In genomic region chr9:89436326-89436725, GRCh38 we compare ENCODE assay signal across 13 cellular contexts.
DNase-seq lines count a peak whose midpoint lies in the region; ATAC-seq, FAIRE-seq and TF ChIP-seq lines count a peak whose summit lies in the region.
"Had no signal": no experiment of that assay in that cellular context is flagged by ENCODE, and none has a peak within 500 bp of the region (broad histone marks: within the 10 kb centered on the region; RNA-seq: fewer than 3 reads in every experiment).

No MANE protein-coding gene starts in this region.

- H3K4me3 ChIP-seq in HepG2 (replicated peaks in 1 of 3; ENCODE audit: insufficient read depth in 1 of 3, low read depth in 2 of 3, low read length in 3 of 3) (no peak overlapping the region), right lobe of liver (no peak overlapping the region), lower lobe of right lung (no peak overlapping the region), left lung (no peak overlapping the region)

- no TSS peak for BruUV-seq in HepG2 (replicated peaks; lab: Mats Ljungman, UMichigan)

- TF ChIP-seq CTCF in HepG2 (CRISPR knock-in tag; IDR thresholded peaks at IDR 0.05) (no peak), right lobe of liver (IDR thresholded peaks at IDR 0.05) (no peak), lower lobe of right lung (IDR thresholded peaks at IDR 0.05) (no peak), left lung (IDR thresholded peaks at IDR 0.05) (no peak)

- no peak for TF ChIP-seq EP300 in HepG2 (IDR thresholded peaks at IDR 0.05; ENCODE audit: low read depth in 2 of 2, low read length in 2 of 2)
- TF ChIP-seq EP300 in HepG2 (CRISPR knock-in tag; IDR thresholded peaks at IDR 0.05; ENCODE audit: borderline replicate concordance): no peak

- ATAC-seq in HepG2: peak; percentile 13; the same call in 2 of the 3 replicates
- ATAC-seq in right lobe of liver: no peak
- no peak for ATAC-seq in lower lobe of right lung
- ATAC-seq in HG02970 (IDR thresholded peaks at IDR 0.05; ENCODE audit: low FRiP score, unreplicated experiment): no peak
- ATAC-seq in left lung: no peak

- H4K20me1 ChIP-seq in HepG2 (ENCODE audit: insufficient read depth, low read length): no peaks in the 10 kb centered on the region

- WGBS in HepG2 (ENCODE audit: low lambda C conversion rate): 70% methylated on average over 8 of the region's 13 CpGs
- 40% methylated on average over 1 of the region's 13 CpGs for WGBS in right lobe of liver (ENCODE audit: insufficient coverage, low coverage, low lambda C conversion rate, missing lambda C conversion rate)

- no peak overlapping the region for H3K9ac ChIP-seq in HepG2 (ENCODE audit: insufficient read depth, low read depth, low read length)
- H3K9ac ChIP-seq: SK-N-SH had no signal

- CTCF ChIA-PET in HepG2 (lab: Yijun Ruan, JAX; ENCODE audit: low intra/inter-chr PET ratio, low total read pairs): no interaction called here

- H3K27me3 ChIP-seq in HepG2 (ENCODE audit: control insufficient read depth in 1 of 2, insufficient read depth in 2 of 2, low read length in 2 of 2) (peaks cover 0 to 11% of the 10 kb centered on the region in 2 experiments; a peak in 1 of 5 replicates), right lobe of liver (no peaks in the 10 kb centered on the region), lower lobe of right lung (ENCODE audit: low read depth) (no peaks in the 10 kb centered on the region), left lung (no peaks in the 10 kb centered on the region)

- H3K4me2 ChIP-seq in HepG2 (ENCODE audit: low read depth, low read length): no peak overlapping the region
- H3K4me2 ChIP-seq: SK-N-SH had no signal

- no peak for DNase-seq in HepG2 (ENCODE audit: low spot score)
- no peak for DNase-seq in right lobe of liver
- no peak for DNase-seq in lower lobe of right lung
- DNase-seq in SIG-M5 (lab: John Stamatoyannopoulos, UW): no peak
- DNase-seq in left lung: no peak
- DNase-seq: activated CD4-positive, alpha-beta T cell treated with anti-CD3 and anti-CD28 coated beads for 48 hours; Karpas-422; NCI-H2081 treated with DMSO at 0.1 percent for 48 hours; SK-N-SH; stimulated activated CD8-positive, alpha-beta memory T cell treated with anti-CD3 and anti-CD28 coated beads, Interleukin-4, amount 100 ng/mL, for 48 hours had no signal

- POLR2A ChIA-PET in HepG2 (lab: Yijun Ruan, JAX): no interaction called here

- H3K36me3 ChIP-seq in HepG2 (replicated peaks in 1 of 2; ENCODE audit: control insufficient read depth in 1 of 2, insufficient read depth in 2 of 2, low read length in 2 of 2): no peaks in the 10 kb centered on the region
- H3K36me3 ChIP-seq in right lobe of liver: no peaks in the 10 kb centered on the region
- H3K36me3 ChIP-seq in lower lobe of right lung: no peaks in the 10 kb centered on the region
- H3K36me3 ChIP-seq in left lung: no peaks in the 10 kb centered on the region

- no peak overlapping the region for H2AFZ ChIP-seq in HepG2 (ENCODE audit: low read length)

- H3K9me3 ChIP-seq in HepG2 (ENCODE audit: low read length) (no peaks in the 10 kb centered on the region), right lobe of liver (no peaks in the 10 kb centered on the region), lower lobe of right lung (no peaks in the 10 kb centered on the region), left lung (no peaks in the 10 kb centered on the region)
- H3K9me3 ChIP-seq: SK-N-SH had no signal

- no peak for TF ChIP-seq RAD21 in HepG2 (CRISPR knock-in tag; IDR thresholded peaks at IDR 0.05)

- H3K27ac ChIP-seq in HepG2 (ENCODE audit: extremely low read length, insufficient read depth, low read length) (no peak overlapping the region), right lobe of liver (no peak overlapping the region), angular gyrus (ENCODE audit: low read depth, low read length) (peak overlapping the region; percentile 88), lower lobe of right lung (peak overlapping the region; percentile 18), temporal lobe (ENCODE audit: low read depth, low read length) (peak overlapping the region; percentile 96), left lung (peak overlapping the region in 1 of 2 donors; percentile 42)

- TF ChIP-seq POLR2A in HepG2 (IDR thresholded peaks at IDR 0.05; ENCODE audit: insufficient read depth in 1 of 2, low read depth in 2 of 2, low read length in 2 of 2) (no peak), right lobe of liver (IDR thresholded peaks at IDR 0.05) (no peak)

- intact Hi-C loops in HepG2 (cut with micrococcal nuclease; ENCODE audit: unreplicated experiment) (no loop called here), right lobe of liver (cut with DNase I) (no loop called here), lower lobe of right lung (cut with DNase I) (no loop called here), left lung (cut with DNase I) (no loop called here)

- H3K79me2 ChIP-seq in HepG2 (ENCODE audit: insufficient read depth, low read length): no peaks in the 10 kb centered on the region

- H3K4me1 ChIP-seq in HepG2 (ENCODE audit: insufficient read depth, low read length): no peaks in the 10 kb centered on the region
- no peaks in the 10 kb centered on the region for H3K4me1 ChIP-seq in right lobe of liver
- H3K4me1 ChIP-seq in lower lobe of right lung: peaks cover 53% of the 10 kb centered on the region
- H3K4me1 ChIP-seq in left lung: peaks cover 15 to 74% of the 10 kb centered on the region in 2 donors

- in situ Hi-C loops in HepG2 (cut with HindIII; ENCODE audit: extremely low pct_ligation_motif_present, low pct_unique_long_range_greater_than_20kb): no loop called here

- FAIRE-seq in HepG2 (lab: Jason Lieb, UNC): no peak

TF ChIP-seq in HepG2, 621 proteins besides CTCF, POLR2A, EP300 and RAD21:
- TF ChIP-seq ZBTB7B (CRISPR knock-in tag; IDR thresholded peaks at IDR 0.05): no peak
- no peak for TF ChIP-seq ZNF547 (CRISPR knock-in tag; IDR thresholded peaks at IDR 0.05)
- no peak for TF ChIP-seq ATF7-NPFF (CRISPR knock-in tag; IDR thresholded peaks at IDR 0.05; ENCODE audit: low read depth)
- TF ChIP-seq ZKSCAN1 (IDR thresholded peaks at IDR 0.05; ENCODE audit: low read length): no peak
- no peak for TF ChIP-seq ELF3 (CRISPR knock-in tag; IDR thresholded peaks at IDR 0.05)

Comparison
In these comparisons a context has a peak if more than half of its experiments do, and no peak if none do; other contexts are left out.
1. H3K27ac ChIP-seq: peak in angular gyrus (single experiment), lower lobe of right lung (single experiment) and temporal lobe (single experiment); none in HepG2 (single experiment) and right lobe of liver (0 of 3).